Comparison of ENCODE assay signal across 25 cellular contexts in genomic region chr6:143348531-143348930, GRCh38.
"Had no signal": no experiment of that assay in that cellular context is flagged by ENCODE, and none has a peak within 500 bp of the region (broad histone marks: within the 10 kb centered on the region; RNA-seq: fewer than 3 reads in every experiment).

No MANE protein-coding gene starts in this region.

- H3K27me3 ChIP-seq: esophagus muscularis mucosa, heart left ventricle, neural progenitor cell, right atrium auricular region, spleen, tibial nerve had no signal

- H3K4me3 ChIP-seq: esophagus muscularis mucosa, heart left ventricle, lower lobe of right lung, neural progenitor cell, right atrium auricular region, spleen, tibial nerve had no signal

- DNase-seq: activated CD4-positive, alpha-beta T cell treated with anti-CD3 and anti-CD28 coated beads for 4 hours; activated CD4-positive, alpha-beta T cell treated with anti-CD3 and anti-CD28 coated beads, Interleukin-2, amount 50 U/mL, for 4 hours; activated CD8-positive, alpha-beta memory T cell treated with anti-CD3 and anti-CD28 coated beads for 24 hours; activated CD8-positive, alpha-beta memory T cell treated with anti-CD3 and anti-CD28 coated beads, Interleukin-2, amount 50 U/mL, for 4 hours; activated gamma-delta T cell; activated naive CD4-positive, alpha-beta T cell treated with anti-CD3 and anti-CD28 coated beads, Interleukin-2, amount 10 ng/mL, durations not matched to agents 7 days and 5 days; activated naive CD8-positive, alpha-beta T cell treated with anti-CD3 and anti-CD28 coated beads, Interleukin-2, amount 10 ng/mL, durations not matched to agents 7 days and 5 days; activated T-cell treated with anti-CD3 and anti-CD28 coated beads, Interleukin-2, amount 50 U/mL, for 1 hour; amniotic stem cell; central memory CD4-positive, alpha-beta T cell; effector CD4-positive, alpha-beta T cell; heart left ventricle; kidney glomerular epithelial cell; lower lobe of right lung; mesendoderm; natural killer cell; occipital lobe; spleen; stimulated activated naive CD4-positive, alpha-beta T cell had no signal

- H3K9ac ChIP-seq: neural progenitor cell had no signal

- H3K9me3 ChIP-seq: esophagus muscularis mucosa, lower lobe of right lung had no signal

- H2AFZ ChIP-seq: neural progenitor cell had no signal

- H3K4me2 ChIP-seq: neural progenitor cell had no signal

- H3K4me1 ChIP-seq: esophagus muscularis mucosa, heart left ventricle, lower lobe of right lung, neural progenitor cell, right atrium auricular region, spleen, tibial nerve had no signal

- ATAC-seq: heart left ventricle, left lobe of liver, lower lobe of right lung, natural killer cell had no signal

- H3K36me3 ChIP-seq: esophagus muscularis mucosa, heart left ventricle, lower lobe of right lung, neural progenitor cell, right atrium auricular region, spleen, tibial nerve had no signal

- H3K27ac ChIP-seq: esophagus muscularis mucosa, heart left ventricle, lower lobe of right lung, neural progenitor cell, right atrium auricular region, spleen, tibial nerve, VCaP had no signal
